9 cellular contexts compared by ENCODE assay signal in genomic region chr22:42300286-42301071, GRCh38. TPM values are rescaled to one million over a fixed set of nuclear protein-coding genes. Genes with fewer than 3 reads are reported as not detected.
DNase-seq lines count a peak whose midpoint lies in the region; ATAC-seq and TF ChIP-seq lines count a peak whose summit lies in the region.
"Had no signal": no experiment of that assay in that cellular context is flagged by ENCODE, and none has a peak within 500 bp of the region (broad histone marks: within the 10 kb centered on the region; RNA-seq: fewer than 3 reads in every experiment).

No MANE protein-coding gene starts in this region.

- in situ Hi-C loops in HAP-1 (cut with MboI; ENCODE audit: low sequenced_read_pairs) = no loop called here

- no peaks in the 10 kb centered on the region for H3K27me3 ChIP-seq in HAP-1 (ENCODE audit: low read depth)

- CTCF ChIA-PET in activated naive CD4-positive, alpha-beta T cell treated with anti-CD3 and anti-CD28 coated beads for 36 hours (lab: Charles Lee) = interaction anchor here (1.5 kb wide), 1 partner anchor 12 kb away, joined by 3 read pairs; no protein-coding TSS in a partner anchor

- H3K9me3 Mint-ChIP-seq in activated naive CD4-positive, alpha-beta T cell treated with anti-CD3 and anti-CD28 coated beads for 36 hours = no peaks in the 10 kb centered on the region
- H3K9me3 Mint-ChIP-seq in natural killer cell = no peaks in the 10 kb centered on the region
- H3K9me3 Mint-ChIP-seq in osteocyte (ENCODE audit: unreplicated experiment) = no peaks in the 10 kb centered on the region

- H3K4me1 Mint-ChIP-seq in activated naive CD4-positive, alpha-beta T cell treated with anti-CD3 and anti-CD28 coated beads for 36 hours (ENCODE audit: low read depth) = peaks cover 86% of the 10 kb centered on the region
- peaks cover 15 to 25% of the 10 kb centered on the region in 2 donors for H3K4me1 Mint-ChIP-seq in natural killer cell
- H3K4me1 Mint-ChIP-seq in osteocyte (ENCODE audit: unreplicated experiment) = peaks cover 4% of the 10 kb centered on the region

- peak overlapping the region; percentile 72 for H3K27ac Mint-ChIP-seq in activated naive CD4-positive, alpha-beta T cell treated with anti-CD3 and anti-CD28 coated beads for 36 hours
- H3K27ac Mint-ChIP-seq in natural killer cell (peak overlapping the region; percentile 18 to 75), osteocyte (ENCODE audit: unreplicated experiment) (no peak overlapping the region)

- peak overlapping the region; percentile 44 for H3K4me3 Mint-ChIP-seq in activated naive CD4-positive, alpha-beta T cell treated with anti-CD3 and anti-CD28 coated beads for 36 hours
- peak overlapping the region; percentile 81 for H3K4me3 Mint-ChIP-seq in natural killer cell
- H3K4me3 Mint-ChIP-seq in osteocyte (ENCODE audit: unreplicated experiment) = no peak overlapping the region

- H3K9me3 ChIP-seq in HAP-1 = no peaks in the 10 kb centered on the region

- ATAC-seq in natural killer cell (peak; percentile 29 to 55 (median 34)), HG03039 (IDR thresholded peaks at IDR 0.05; ENCODE audit: unreplicated experiment) (no peak)

- H3K4me3 ChIP-seq in HAP-1 = no peak overlapping the region

- intact Hi-C loops in activated naive CD4-positive, alpha-beta T cell treated with anti-CD3 and anti-CD28 coated beads for 36 hours (cut with micrococcal nuclease) = loop anchor here (5.0 kb wide), 1 partner anchor 137 kb away; no protein-coding TSS in a partner anchor
- intact Hi-C loops in natural killer cell (cut with micrococcal nuclease) = no loop called here

- peaks cover 5% of the 10 kb centered on the region; the same call in 1 of the 2 replicates for H3K4me1 ChIP-seq in HAP-1

- H3K36me3 ChIP-seq in HAP-1 (replicated peaks) = no peaks in the 10 kb centered on the region

- no peaks in the 10 kb centered on the region for H3K27me3 Mint-ChIP-seq in activated naive CD4-positive, alpha-beta T cell treated with anti-CD3 and anti-CD28 coated beads for 36 hours (ENCODE audit: low read depth)
- H3K27me3 Mint-ChIP-seq in natural killer cell (ENCODE audit: low read depth in 2 of 2) (peaks cover 0 to 12% of the 10 kb centered on the region in 2 donors), osteocyte (ENCODE audit: unreplicated experiment) (peaks cover 22% of the 10 kb centered on the region)

- DNase-seq in GM19240 (ENCODE audit: insufficient read length, low spot score) (peak; percentile 70), NOMO-1 treated with DMSO at 0.1 percent for 48 hours (lab: John Stamatoyannopoulos, UW; ENCODE audit: unreplicated experiment) (peak; percentile 65), natural killer cell (no peak), HuH-7 (ENCODE audit: low spot score) (no peak), osteocyte (ENCODE audit: extremely low spot score, unreplicated experiment) (no peak), HAP-1 (ENCODE audit: low spot score in 2 of 2) (no peak)
- DNase-seq in activated naive CD4-positive, alpha-beta T cell treated with anti-CD3 and anti-CD28 coated beads for 36 hours = peak; percentile 79
- DNase-seq: IMR-90 had no signal

- no peaks in the 10 kb centered on the region for H3K36me3 Mint-ChIP-seq in activated naive CD4-positive, alpha-beta T cell treated with anti-CD3 and anti-CD28 coated beads for 36 hours (ENCODE audit: low read depth)
- H3K36me3 Mint-ChIP-seq in natural killer cell (no peaks in the 10 kb centered on the region), osteocyte (ENCODE audit: unreplicated experiment) (no peaks in the 10 kb centered on the region)

- TF ChIP-seq CTCF in natural killer cell (IDR thresholded peaks at IDR 0.05) = no peak
- no peak for TF ChIP-seq CTCF in osteocyte (IDR thresholded peaks at IDR 0.05)

RNA-seq across cellular contexts. Expression of gene TCF20, which starts 30.0 kb away (rescaled TPM):
- 10 to 100 TPM; 59.2 to 60.0 TPM for total RNA-seq in activated naive CD4-positive, alpha-beta T cell treated with anti-CD3 and anti-CD28 coated beads for 36 hours
- 10 to 100 TPM; 57.8 to 70.8 (median 69.1) TPM for total RNA-seq in natural killer cell
- total RNA-seq in osteocyte = 40.5 and 41.1 TPM in 2 replicates

Comparison
In these comparisons a context has a peak if more than half of its experiments do, and no peak if none do; other contexts are left out.
1. DNase-seq: peak in GM19240 (single experiment), NOMO-1 treated with DMSO at 0.1 percent for 48 hours (single experiment) and activated naive CD4-positive, alpha-beta T cell treated with anti-CD3 and anti-CD28 coated beads for 36 hours (single experiment); none in natural killer cell (single experiment), HuH-7 (single experiment), osteocyte (single experiment) and HAP-1 (0 of 2).